Comparison of ENCODE assay signal across 1 cellular context in the genomic region with DNA sequence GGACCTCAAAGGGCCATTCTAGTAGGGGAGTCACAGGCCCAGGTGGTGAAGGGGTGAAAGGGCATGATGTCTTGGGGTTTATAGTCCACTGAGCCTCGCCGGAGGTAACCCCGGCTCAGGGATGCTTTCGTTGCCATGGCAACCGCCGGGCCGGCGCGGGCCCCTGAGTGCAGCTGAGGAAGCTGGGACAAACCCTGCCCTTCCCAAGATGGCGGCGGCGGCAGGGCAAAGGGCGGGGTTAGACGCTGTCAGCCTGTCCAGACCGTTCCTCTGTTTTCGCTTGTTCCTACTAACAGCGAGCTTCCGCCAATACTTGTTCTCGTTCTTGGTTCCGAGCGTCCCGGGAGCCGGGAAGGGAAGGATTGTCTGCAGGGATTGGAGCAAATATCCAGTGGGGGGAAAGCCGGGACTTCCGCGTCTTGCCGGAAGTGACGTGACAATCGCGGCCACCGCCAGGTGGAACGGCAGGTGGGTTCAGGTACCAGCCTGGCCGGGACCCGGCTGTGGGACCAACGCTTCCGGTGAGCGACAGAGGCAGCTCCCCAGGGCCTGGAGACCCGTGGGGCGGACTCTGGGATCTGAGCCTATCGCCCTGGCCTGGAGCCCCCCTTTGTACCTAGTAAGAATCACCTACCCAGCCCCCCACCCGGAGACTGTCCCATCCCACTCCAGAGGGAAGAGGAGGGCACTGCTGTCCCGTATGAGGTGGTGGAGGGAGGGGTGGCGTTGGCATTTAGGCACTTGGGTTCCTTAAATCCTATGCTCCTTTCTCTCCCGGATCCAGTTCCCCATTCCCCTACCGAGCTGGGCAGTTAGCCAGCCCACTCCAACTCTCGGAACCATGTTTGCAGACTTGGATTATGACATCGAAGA.
TF ChIP-seq lines count a peak whose summit lies in the region.

TSS of gene PICK1 (plus strand) at position 436 of the 873 bp plus-strand sequence. CDS start at position 842, 406 bp downstream.

TF ChIP-seq in WTC11, 78 proteins besides CTCF, POLR2A, EP300 and RAD21 (continued from another document and continues in another):
- no peak for TF ChIP-seq RELA (CRISPR knock-in tag; IDR thresholded peaks at IDR 0.05; ENCODE audit: borderline replicate concordance)
- no peak for TF ChIP-seq NFATC4 (CRISPR knock-in tag; IDR thresholded peaks at IDR 0.05)
- TF ChIP-seq NR3C1 (CRISPR knock-in tag; conservative IDR thresholded peaks at IDR 0.05; ENCODE audit: low read depth), result no peak
- no peak for TF ChIP-seq PRRX2 (CRISPR knock-in tag; IDR thresholded peaks at IDR 0.05)
- TF ChIP-seq FOXP1 (CRISPR knock-in tag; IDR thresholded peaks at IDR 0.05; ENCODE audit: borderline replicate concordance), result no peak
- no peak for TF ChIP-seq NR2C2 (CRISPR knock-in tag; IDR thresholded peaks at IDR 0.05)
- TF ChIP-seq ZNF281 (CRISPR knock-in tag; IDR thresholded peaks at IDR 0.05), result no peak
- TF ChIP-seq EMX1 (CRISPR knock-in tag; IDR thresholded peaks at IDR 0.05), result no peak
- TF ChIP-seq NFE2L1 (CRISPR knock-in tag; IDR thresholded peaks at IDR 0.05), result no peak
- TF ChIP-seq, protein P1, sequence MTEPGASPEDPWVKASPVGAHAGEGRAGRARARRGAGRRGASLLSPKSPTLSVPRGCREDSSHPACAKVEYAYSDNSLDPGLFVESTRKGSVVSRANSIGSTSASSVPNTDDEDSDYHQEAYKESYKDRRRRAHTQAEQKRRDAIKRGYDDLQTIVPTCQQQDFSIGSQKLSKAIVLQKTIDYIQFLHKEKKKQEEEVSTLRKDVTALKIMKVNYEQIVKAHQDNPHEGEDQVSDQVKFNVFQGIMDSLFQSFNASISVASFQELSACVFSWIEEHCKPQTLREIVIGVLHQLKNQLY (CRISPR knock-in tag; IDR thresholded peaks at IDR 0.05), result no peak
- no peak for TF ChIP-seq CBFB (CRISPR knock-in tag; IDR thresholded peaks at IDR 0.05; ENCODE audit: low read depth)
- TF ChIP-seq FOXP4 (CRISPR knock-in tag; IDR thresholded peaks at IDR 0.05), result no peak; the same call in 1 of the 2 replicates
- TF ChIP-seq SMAD4 (CRISPR knock-in tag; IDR thresholded peaks at IDR 0.05), result no peak; the same call in 1 of the 2 replicates
- TF ChIP-seq JAZF1 (CRISPR knock-in tag; IDR thresholded peaks at IDR 0.05), result no peak
- no peak for TF ChIP-seq ELF4 (CRISPR knock-in tag; IDR thresholded peaks at IDR 0.05; ENCODE audit: low read depth)
- TF ChIP-seq ZNF396 (CRISPR knock-in tag; IDR thresholded peaks at IDR 0.05; ENCODE audit: borderline replicate concordance), result no peak
- TF ChIP-seq GABPB1 (CRISPR knock-in tag; IDR thresholded peaks at IDR 0.05), result peak; percentile 81
- no peak for TF ChIP-seq GRHL2 (CRISPR knock-in tag; IDR thresholded peaks at IDR 0.05; ENCODE audit: insufficient replicate concordance, severe bottlenecking)
- TF ChIP-seq, protein P2, sequence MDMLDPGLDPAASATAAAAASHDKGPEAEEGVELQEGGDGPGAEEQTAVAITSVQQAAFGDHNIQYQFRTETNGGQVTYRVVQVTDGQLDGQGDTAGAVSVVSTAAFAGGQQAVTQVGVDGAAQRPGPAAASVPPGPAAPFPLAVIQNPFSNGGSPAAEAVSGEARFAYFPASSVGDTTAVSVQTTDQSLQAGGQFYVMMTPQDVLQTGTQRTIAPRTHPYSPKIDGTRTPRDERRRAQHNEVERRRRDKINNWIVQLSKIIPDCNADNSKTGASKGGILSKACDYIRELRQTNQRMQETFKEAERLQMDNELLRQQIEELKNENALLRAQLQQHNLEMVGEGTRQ (CRISPR knock-in tag; IDR thresholded peaks at IDR 0.05), result 0 out of 2 replicates have a peak, but pooled peaks have one; percentile 10
- TF ChIP-seq, protein P3, sequence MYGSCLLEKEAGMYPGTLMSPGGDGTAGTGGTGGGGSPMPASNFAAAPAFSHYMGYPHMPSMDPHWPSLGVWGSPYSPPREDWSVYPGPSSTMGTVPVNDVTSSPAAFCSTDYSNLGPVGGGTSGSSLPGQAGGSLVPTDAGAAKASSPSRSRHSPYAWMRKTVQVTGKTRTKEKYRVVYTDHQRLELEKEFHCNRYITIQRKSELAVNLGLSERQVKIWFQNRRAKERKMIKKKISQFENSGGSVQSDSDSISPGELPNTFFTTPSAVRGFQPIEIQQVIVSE (CRISPR knock-in tag; IDR thresholded peaks at IDR 0.05; ENCODE audit: borderline replicate concordance), result no peak
- peak; percentile 78 for TF ChIP-seq FOXK1 (CRISPR knock-in tag; IDR thresholded peaks at IDR 0.05)
- TF ChIP-seq, protein P4, sequence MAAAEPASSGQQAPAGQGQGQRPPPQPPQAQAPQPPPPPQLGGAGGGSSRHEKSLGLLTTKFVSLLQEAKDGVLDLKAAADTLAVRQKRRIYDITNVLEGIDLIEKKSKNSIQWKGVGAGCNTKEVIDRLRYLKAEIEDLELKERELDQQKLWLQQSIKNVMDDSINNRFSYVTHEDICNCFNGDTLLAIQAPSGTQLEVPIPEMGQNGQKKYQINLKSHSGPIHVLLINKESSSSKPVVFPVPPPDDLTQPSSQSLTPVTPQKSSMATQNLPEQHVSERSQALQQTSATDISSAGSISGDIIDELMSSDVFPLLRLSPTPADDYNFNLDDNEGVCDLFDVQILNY (CRISPR knock-in tag; IDR thresholded peaks at IDR 0.05), result no peak; the same call in 1 of the 2 replicates
- TF ChIP-seq, protein P5, sequence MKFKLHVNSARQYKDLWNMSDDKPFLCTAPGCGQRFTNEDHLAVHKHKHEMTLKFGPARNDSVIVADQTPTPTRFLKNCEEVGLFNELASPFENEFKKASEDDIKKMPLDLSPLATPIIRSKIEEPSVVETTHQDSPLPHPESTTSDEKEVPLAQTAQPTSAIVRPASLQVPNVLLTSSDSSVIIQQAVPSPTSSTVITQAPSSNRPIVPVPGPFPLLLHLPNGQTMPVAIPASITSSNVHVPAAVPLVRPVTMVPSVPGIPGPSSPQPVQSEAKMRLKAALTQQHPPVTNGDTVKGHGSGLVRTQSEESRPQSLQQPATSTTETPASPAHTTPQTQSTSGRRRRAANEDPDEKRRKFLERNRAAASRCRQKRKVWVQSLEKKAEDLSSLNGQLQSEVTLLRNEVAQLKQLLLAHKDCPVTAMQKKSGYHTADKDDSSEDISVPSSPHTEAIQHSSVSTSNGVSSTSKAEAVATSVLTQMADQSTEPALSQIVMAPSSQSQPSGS (CRISPR knock-in tag; IDR thresholded peaks at IDR 0.05; ENCODE audit: borderline replicate concordance, low read depth), result no peak
- no peak for TF ChIP-seq ZNF416 (CRISPR knock-in tag; IDR thresholded peaks at IDR 0.05)
- no peak for TF ChIP-seq IRF1 (CRISPR knock-in tag; IDR thresholded peaks at IDR 0.05)
- TF ChIP-seq ZNF121 (CRISPR knock-in tag; IDR thresholded peaks at IDR 0.05), result peak; percentile 66
- TF ChIP-seq, protein P6, sequence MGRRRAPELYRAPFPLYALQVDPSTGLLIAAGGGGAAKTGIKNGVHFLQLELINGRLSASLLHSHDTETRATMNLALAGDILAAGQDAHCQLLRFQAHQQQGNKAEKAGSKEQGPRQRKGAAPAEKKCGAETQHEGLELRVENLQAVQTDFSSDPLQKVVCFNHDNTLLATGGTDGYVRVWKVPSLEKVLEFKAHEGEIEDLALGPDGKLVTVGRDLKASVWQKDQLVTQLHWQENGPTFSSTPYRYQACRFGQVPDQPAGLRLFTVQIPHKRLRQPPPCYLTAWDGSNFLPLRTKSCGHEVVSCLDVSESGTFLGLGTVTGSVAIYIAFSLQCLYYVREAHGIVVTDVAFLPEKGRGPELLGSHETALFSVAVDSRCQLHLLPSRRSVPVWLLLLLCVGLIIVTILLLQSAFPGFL (CRISPR knock-in tag; IDR thresholded peaks at IDR 0.05; ENCODE audit: borderline replicate concordance), result no peak
- TF ChIP-seq ATF3 (CRISPR knock-in tag; conservative IDR thresholded peaks at IDR 0.05), result no peak
- no peak for TF ChIP-seq PRDM15 (CRISPR knock-in tag; IDR thresholded peaks at IDR 0.05)
- no peak; the same call in 1 of the 2 replicates for TF ChIP-seq ZBTB21 (CRISPR knock-in tag; IDR thresholded peaks at IDR 0.05; ENCODE audit: borderline replicate concordance)
- TF ChIP-seq, protein P7, sequence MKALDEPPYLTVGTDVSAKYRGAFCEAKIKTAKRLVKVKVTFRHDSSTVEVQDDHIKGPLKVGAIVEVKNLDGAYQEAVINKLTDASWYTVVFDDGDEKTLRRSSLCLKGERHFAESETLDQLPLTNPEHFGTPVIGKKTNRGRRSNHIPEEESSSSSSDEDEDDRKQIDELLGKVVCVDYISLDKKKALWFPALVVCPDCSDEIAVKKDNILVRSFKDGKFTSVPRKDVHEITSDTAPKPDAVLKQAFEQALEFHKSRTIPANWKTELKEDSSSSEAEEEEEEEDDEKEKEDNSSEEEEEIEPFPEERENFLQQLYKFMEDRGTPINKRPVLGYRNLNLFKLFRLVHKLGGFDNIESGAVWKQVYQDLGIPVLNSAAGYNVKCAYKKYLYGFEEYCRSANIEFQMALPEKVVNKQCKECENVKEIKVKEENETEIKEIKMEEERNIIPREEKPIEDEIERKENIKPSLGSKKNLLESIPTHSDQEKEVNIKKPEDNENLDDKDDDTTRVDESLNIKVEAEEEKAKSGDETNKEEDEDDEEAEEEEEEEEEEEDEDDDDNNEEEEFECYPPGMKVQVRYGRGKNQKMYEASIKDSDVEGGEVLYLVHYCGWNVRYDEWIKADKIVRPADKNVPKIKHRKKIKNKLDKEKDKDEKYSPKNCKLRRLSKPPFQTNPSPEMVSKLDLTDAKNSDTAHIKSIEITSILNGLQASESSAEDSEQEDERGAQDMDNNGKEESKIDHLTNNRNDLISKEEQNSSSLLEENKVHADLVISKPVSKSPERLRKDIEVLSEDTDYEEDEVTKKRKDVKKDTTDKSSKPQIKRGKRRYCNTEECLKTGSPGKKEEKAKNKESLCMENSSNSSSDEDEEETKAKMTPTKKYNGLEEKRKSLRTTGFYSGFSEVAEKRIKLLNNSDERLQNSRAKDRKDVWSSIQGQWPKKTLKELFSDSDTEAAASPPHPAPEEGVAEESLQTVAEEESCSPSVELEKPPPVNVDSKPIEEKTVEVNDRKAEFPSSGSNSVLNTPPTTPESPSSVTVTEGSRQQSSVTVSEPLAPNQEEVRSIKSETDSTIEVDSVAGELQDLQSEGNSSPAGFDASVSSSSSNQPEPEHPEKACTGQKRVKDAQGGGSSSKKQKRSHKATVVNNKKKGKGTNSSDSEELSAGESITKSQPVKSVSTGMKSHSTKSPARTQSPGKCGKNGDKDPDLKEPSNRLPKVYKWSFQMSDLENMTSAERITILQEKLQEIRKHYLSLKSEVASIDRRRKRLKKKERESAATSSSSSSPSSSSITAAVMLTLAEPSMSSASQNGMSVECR (CRISPR knock-in tag; IDR thresholded peaks at IDR 0.05; ENCODE audit: borderline replicate concordance), result no peak; the same call in 1 of the 2 replicates
